Comparison of ENCODE assay signal across 14 cellular contexts in genomic region chr12:95997911-95998510, GRCh38. TPM values are rescaled to one million over a fixed set of nuclear protein-coding genes. Genes with fewer than 3 reads are reported as not detected.
DNase-seq lines count a peak whose midpoint lies in the region; ATAC-seq and TF ChIP-seq lines count a peak whose summit lies in the region.
"Had no signal": no experiment of that assay in that cellular context is flagged by ENCODE, and none has a peak within 500 bp of the region (broad histone marks: within the 10 kb centered on the region; RNA-seq: fewer than 3 reads in every experiment).

No MANE protein-coding gene starts in this region.

- no peak for TF ChIP-seq POLR2A in erythroblast (IDR thresholded peaks at IDR 0.05; ENCODE audit: low read length)

- ATAC-seq in RWPE2 (ENCODE audit: low read depth): peak; percentile 31; the same call in 1 of the 3 replicates
- ATAC-seq in left lung: peak; percentile 38
- ATAC-seq in GM19467 (IDR thresholded peaks at IDR 0.05; ENCODE audit: unreplicated experiment): no peak

- H3K4me3 Mint-ChIP-seq in CD14-positive monocyte: no peak overlapping the region

- H3K4me1 ChIP-seq in RWPE2 (ENCODE audit: insufficient read depth, poor library complexity, severe bottlenecking) (no peaks in the 10 kb centered on the region), left lung (peaks cover 0 to 43% of the 10 kb centered on the region in 2 donors)
- H3K4me1 ChIP-seq: thyroid gland had no signal

- H3K27ac ChIP-seq in RWPE2 (ENCODE audit: poor library complexity, severe bottlenecking) (no peak overlapping the region), left lung (peak overlapping the region in 1 of 2 donors; percentile 89)
- H3K27ac ChIP-seq: heart left ventricle, thyroid gland had no signal

- peak overlapping the region; percentile 85 to 96 (median 90) for H3K27ac Mint-ChIP-seq in CD14-positive monocyte

- peaks cover 0 to 2% (median 0%) of the 10 kb centered on the region in 3 donors for H3K27me3 Mint-ChIP-seq in CD14-positive monocyte (ENCODE audit: low read depth in 3 of 3)

- H3K4me1 Mint-ChIP-seq in CD14-positive monocyte: peaks cover 61% of the 10 kb centered on the region

- no peaks in the 10 kb centered on the region for H3K27me3 ChIP-seq in RWPE2 (ENCODE audit: insufficient read depth, poor library complexity, severe bottlenecking)
- no peaks in the 10 kb centered on the region for H3K27me3 ChIP-seq in left lung
- H3K27me3 ChIP-seq: heart left ventricle, thyroid gland had no signal

- peaks cover 43 to 53% of the 10 kb centered on the region in 2 donors for H3K36me3 Mint-ChIP-seq in CD14-positive monocyte

- DNase-seq in CD14-positive monocyte (ENCODE audit: low spot score): no peak
- DNase-seq in DMS53 (lab: John Stamatoyannopoulos, UW): peak; percentile 36
- DNase-seq in RWPE2 (ENCODE audit: low spot score): no peak
- no peak for DNase-seq in left lung
- no peak for DNase-seq in erythroblast (lab: John Stamatoyannopoulos, UW)
- DNase-seq in AG08396 (ENCODE audit: low spot score): no peak
- DNase-seq: activated CD4-positive, CD25-positive, alpha-beta regulatory T cell treated with anti-CD3 and anti-CD28 coated beads, Interleukin-2, amount 50 U/mL, for 72 hours; aorta had no signal

- no peaks in the 10 kb centered on the region for H3K9me3 Mint-ChIP-seq in CD14-positive monocyte

- no peak overlapping the region for H3K4me3 ChIP-seq in RWPE2 (ENCODE audit: severe bottlenecking)
- no peak overlapping the region for H3K4me3 ChIP-seq in left lung
- H3K4me3 ChIP-seq: heart left ventricle, thyroid gland had no signal

- intact Hi-C loops in CD14-positive monocyte (cut with micrococcal nuclease) (loop anchor here (5.0 to 10.0 kb wide), 3 partner anchors 63 to 141 kb away; partner anchors contain the start of gene SNRPF (in 1 of the 2)), left lung (cut with DNase I) (loop anchor here in 1 of 2 donors (10.0 kb wide), 1 partner anchor 83 kb away; no protein-coding TSS in a partner anchor)

- H3K9me3 ChIP-seq in RWPE2 (ENCODE audit: severe bottlenecking) (no peaks in the 10 kb centered on the region), left lung (no peaks in the 10 kb centered on the region)
- H3K9me3 ChIP-seq: heart left ventricle, SK-N-SH, thyroid gland had no signal

- TF ChIP-seq CTCF in CD14-positive monocyte (IDR thresholded peaks at IDR 0.05): no peak
- TF ChIP-seq CTCF in RWPE2 (IDR thresholded peaks at IDR 0.05; ENCODE audit: poor library complexity, severe bottlenecking): no peak
- no peak for TF ChIP-seq CTCF in left lung (IDR thresholded peaks at IDR 0.05)

- peaks cover 25% of the 10 kb centered on the region for H3K36me3 ChIP-seq in RWPE2 (ENCODE audit: low read depth)
- H3K36me3 ChIP-seq in left lung: peaks cover 0 to 39% of the 10 kb centered on the region in 2 donors

RNA-seq across cellular contexts. Expression of gene HAL, which starts 1.9 kb away (rescaled TPM):
- 10 to 100 TPM; 28.0 to 29.2 TPM for polyA plus RNA-seq in CD14-positive monocyte
- total RNA-seq in left lung: 1 to 10 TPM; 1.1 to 7.1 TPM

RNA-seq across cellular contexts. Expression of gene LTA4H, which starts 37.4 kb away (rescaled TPM):
- 100 to 1,000 TPM; 647 to 963 TPM for polyA plus RNA-seq in CD14-positive monocyte
- 100 to 1,000 TPM; 201 to 227 TPM for total RNA-seq in left lung

RNA-seq across cellular contexts. Expression of gene AMDHD1, which starts 54.9 kb away (rescaled TPM):
- polyA plus RNA-seq in CD14-positive monocyte: 1 to 10 TPM in 1 of 2 donors, under 1 TPM in 1; 0.43 to 1.0 TPM
- 1 to 10 TPM; 1.3 to 2.4 TPM for total RNA-seq in left lung

RNA-seq across cellular contexts. Expression of gene CCDC38, which starts 55.6 kb away (rescaled TPM):
- not detected for polyA plus RNA-seq in CD14-positive monocyte
- total RNA-seq in left lung: under 1 TPM in 1 of 2 donors, not detected in 1; 0.18 TPM
- total RNA-seq: aorta, cerebellum, mucosa of gallbladder had no signal
- polyA plus RNA-seq: aorta, SK-N-SH had no signal
